ENCODE assay signal across 12 cellular contexts in genomic region chr5:14821721-14822120, GRCh38.
"Had no signal": no experiment of that assay in that cellular context is flagged by ENCODE, and none has a peak within 500 bp of the region (broad histone marks: within the 10 kb centered on the region; RNA-seq: fewer than 3 reads in every experiment).

No MANE protein-coding gene starts in this region.

- H3K9me3 Mint-ChIP-seq: activated CD8-positive, alpha-beta T cell treated with anti-CD3 and anti-CD28 coated beads for 36 hours; nephron had no signal

- H3K9me3 ChIP-seq: stomach had no signal

- ATAC-seq: activated CD8-positive, alpha-beta T cell treated with anti-CD3 and anti-CD28 coated beads for 36 hours; foreskin keratinocyte; left colon had no signal

- H3K27ac ChIP-seq: foreskin keratinocyte, stomach had no signal

- H3K4me3 Mint-ChIP-seq: activated CD8-positive, alpha-beta T cell treated with anti-CD3 and anti-CD28 coated beads for 36 hours; nephron had no signal

- DNase-seq: activated CD8-positive, alpha-beta memory T cell treated with anti-CD3 and anti-CD28 coated beads, Interleukin-2, amount 50 U/mL, for 4 hours; activated CD8-positive, alpha-beta T cell treated with anti-CD3 and anti-CD28 coated beads for 36 hours; activated naive CD4-positive, alpha-beta T cell treated with Interleukin-2 at 50 U/mL for 16 hours; central memory CD4-positive, alpha-beta T cell; foreskin keratinocyte; head of caudate nucleus; left colon; mammary epithelial cell; occipital lobe; stomach; SW 1271 had no signal

- H3K27ac Mint-ChIP-seq: activated CD8-positive, alpha-beta T cell treated with anti-CD3 and anti-CD28 coated beads for 36 hours had no signal

- H3K27me3 Mint-ChIP-seq: activated CD8-positive, alpha-beta T cell treated with anti-CD3 and anti-CD28 coated beads for 36 hours had no signal

- H3K36me3 ChIP-seq: stomach had no signal

- H3K27me3 ChIP-seq: foreskin keratinocyte, stomach had no signal

- H3K4me3 ChIP-seq: stomach had no signal
